24 cellular contexts compared by ENCODE assay signal in genomic region chr18:26357960-26358359, GRCh38.
DNase-seq lines count a peak whose midpoint lies in the region; ATAC-seq, FAIRE-seq and TF ChIP-seq lines count a peak whose summit lies in the region.
"Had no signal": no experiment of that assay in that cellular context is flagged by ENCODE, and none has a peak within 500 bp of the region (broad histone marks: within the 10 kb centered on the region; RNA-seq: fewer than 3 reads in every experiment).

No MANE protein-coding gene starts in this region.

- no peaks in the 10 kb centered on the region for H3K9me3 ChIP-seq in suprapubic skin

- no peak for TF ChIP-seq EP300 in suprapubic skin (IDR thresholded peaks at IDR 0.05)

- TF ChIP-seq POLR2A in suprapubic skin (IDR thresholded peaks at IDR 0.05), result no peak

- no peak for TF ChIP-seq CTCF in suprapubic skin (IDR thresholded peaks at IDR 0.05)

- peaks cover 8% of the 10 kb centered on the region for H3K36me3 ChIP-seq in suprapubic skin

- WGBS in suprapubic skin, result 69% methylated on average over 1 of the region's 1 CpG

- no peaks in the 10 kb centered on the region for H3K27me3 ChIP-seq in suprapubic skin

- DNase-seq in KBM-7 (no peak), GM19239 (ENCODE audit: insufficient read length, low spot score) (no peak), suprapubic skin (ENCODE audit: low spot score in 2 of 2) (no peak)
- DNase-seq: C1 segment of cervical spinal cord; CD4-positive, alpha-beta memory T cell; COR-L47; DMS53; HCEC 1CT; MV-4-11; NCI-H1105 treated with DMSO at 0.1 percent for 48 hours; NCI-H146; NCI-H1930; NCI-H446 treated with DMSO at 0.1 percent for 48 hours; NCI-H526; SIG-M5 had no signal

- peak; percentile 42 for ATAC-seq in GM18519 (IDR thresholded peaks at IDR 0.05; ENCODE audit: low FRiP score, unreplicated experiment)
- peak; percentile 64 for ATAC-seq in HG02852 (IDR thresholded peaks at IDR 0.05; ENCODE audit: unreplicated experiment)
- ATAC-seq in HG03565 (IDR thresholded peaks at IDR 0.05; ENCODE audit: unreplicated experiment), result peak; percentile 31
- ATAC-seq in HG03108 (IDR thresholded peaks at IDR 0.05; ENCODE audit: unreplicated experiment), result no peak
- ATAC-seq: HepG2 had no signal

- no peak for FAIRE-seq in GM19239 (lab: Jason Lieb, UNC)
- FAIRE-seq: GM12892, H1, HepG2, RCC 7860 had no signal

- H3K4me1 ChIP-seq in suprapubic skin, result no peaks in the 10 kb centered on the region

- H3K4me3 ChIP-seq in suprapubic skin, result no peak overlapping the region
- H3K4me3 ChIP-seq: SK-N-MC had no signal

- in situ Hi-C loops in KBM-7 (cut with MboI; ENCODE audit: low pct_unique_long_range_greater_than_20kb, low sequenced_read_pairs), result no loop called here

- H3K27ac ChIP-seq in suprapubic skin, result no peak overlapping the region
- H3K27ac ChIP-seq: SK-N-MC had no signal
